ENCODE assay signal across 17 cellular contexts in genomic region chr1:11028018-11028417, GRCh38. TPM values are rescaled to one million over a fixed set of nuclear protein-coding genes. Genes with fewer than 3 reads are reported as not detected.
A peak's percentile ranks its signal among the peaks of the same experiment; 100 is the strongest.
DNase-seq lines count a peak whose midpoint lies in the region; ATAC-seq, FAIRE-seq and TF ChIP-seq lines count a peak whose summit lies in the region.
"Had no signal": no experiment of that assay in that cellular context is flagged by ENCODE, and none has a peak within 500 bp of the region (broad histone marks: within the 10 kb centered on the region; RNA-seq: fewer than 3 reads in every experiment).

No MANE protein-coding gene starts in this region.

- TF ChIP-seq POLR2A in GM12891 (IDR thresholded peaks at IDR 0.05; ENCODE audit: low read depth, low read length): peak; percentile 50

- no peaks in the 10 kb centered on the region for H3K9me3 Mint-ChIP-seq in activated CD8-positive, alpha-beta T cell treated with anti-CD3 and anti-CD28 coated beads, Interleukin-2, amount 10 ng/mL, durations not matched to agents 7 days and 5 days (ENCODE audit: insufficient read depth)
- no peaks in the 10 kb centered on the region for H3K9me3 Mint-ChIP-seq in activated CD8-positive, alpha-beta T cell treated with anti-CD3 and anti-CD28 coated beads for 36 hours
- H3K9me3 Mint-ChIP-seq in activated T-helper 17 cell treated with anti-CD3 and anti-CD28 coated beads, Interleukin-2, amount 50 U/mL, for 72 hours: no peaks in the 10 kb centered on the region
- H3K9me3 Mint-ChIP-seq in neural crest cell: no peaks in the 10 kb centered on the region
- H3K9me3 Mint-ChIP-seq: CD8-positive, alpha-beta T cell had no signal

- no peak for TF ChIP-seq CTCF in activated CD8-positive, alpha-beta T cell treated with anti-CD3 and anti-CD28 coated beads for 36 hours (IDR thresholded peaks at IDR 0.05)
- TF ChIP-seq CTCF in neural crest cell (conservative IDR thresholded peaks at IDR 0.05) (no peak), foreskin fibroblast (IDR thresholded peaks at IDR 0.05; ENCODE audit: low read depth, low read length) (no peak)

- no peak for ATAC-seq in activated CD8-positive, alpha-beta T cell treated with anti-CD3 and anti-CD28 coated beads, Interleukin-2, amount 10 ng/mL, durations not matched to agents 7 days and 5 days
- no peak for ATAC-seq in activated CD8-positive, alpha-beta T cell treated with anti-CD3 and anti-CD28 coated beads for 36 hours
- ATAC-seq in activated T-helper 17 cell treated with anti-CD3 and anti-CD28 coated beads, Interleukin-2, amount 50 U/mL, for 72 hours (replicated peaks): no peak
- ATAC-seq: CD8-positive, alpha-beta T cell had no signal

- H3K4me3 ChIP-seq in foreskin fibroblast (ENCODE audit: low read depth in 1 of 2, low read length in 2 of 2): no peak overlapping the region
- H3K4me3 ChIP-seq: BLaER1 treated with 17β-estradiol and CSF1 and Interleukin-3, amounts not matched to agents 10 nM and 100 nM; HAP-1 had no signal

- POLR2A ChIA-PET in activated CD8-positive, alpha-beta T cell treated with anti-CD3 and anti-CD28 coated beads, Interleukin-2, amount 10 ng/mL, durations not matched to agents 7 days and 5 days (lab: Charles Lee): interaction anchor here (1.8 kb wide), 1 partner anchor 16 kb away, joined by 3 read pairs; the partner anchor contains the start of gene TARDBP
- POLR2A ChIA-PET in activated CD8-positive, alpha-beta T cell treated with anti-CD3 and anti-CD28 coated beads for 36 hours (lab: Charles Lee): no interaction called here

- H3K36me3 Mint-ChIP-seq in activated CD8-positive, alpha-beta T cell treated with anti-CD3 and anti-CD28 coated beads, Interleukin-2, amount 10 ng/mL, durations not matched to agents 7 days and 5 days (ENCODE audit: low read depth): peaks cover 45% of the 10 kb centered on the region
- peaks cover 26% of the 10 kb centered on the region for H3K36me3 Mint-ChIP-seq in activated CD8-positive, alpha-beta T cell treated with anti-CD3 and anti-CD28 coated beads for 36 hours (ENCODE audit: low read depth)
- H3K36me3 Mint-ChIP-seq in activated T-helper 17 cell treated with anti-CD3 and anti-CD28 coated beads, Interleukin-2, amount 50 U/mL, for 72 hours (ENCODE audit: low read depth): peaks cover 56% of the 10 kb centered on the region
- peaks cover 28% of the 10 kb centered on the region for H3K36me3 Mint-ChIP-seq in neural crest cell (ENCODE audit: low read depth)

- peaks cover 9% of the 10 kb centered on the region for H3K4me1 Mint-ChIP-seq in activated CD8-positive, alpha-beta T cell treated with anti-CD3 and anti-CD28 coated beads, Interleukin-2, amount 10 ng/mL, durations not matched to agents 7 days and 5 days (ENCODE audit: low read depth)
- peaks cover 14% of the 10 kb centered on the region for H3K4me1 Mint-ChIP-seq in activated CD8-positive, alpha-beta T cell treated with anti-CD3 and anti-CD28 coated beads for 36 hours (ENCODE audit: low read depth)
- peaks cover 12% of the 10 kb centered on the region for H3K4me1 Mint-ChIP-seq in activated T-helper 17 cell treated with anti-CD3 and anti-CD28 coated beads, Interleukin-2, amount 50 U/mL, for 72 hours
- peaks cover 4% of the 10 kb centered on the region for H3K4me1 Mint-ChIP-seq in neural crest cell

- H3K4me3 Mint-ChIP-seq in activated CD8-positive, alpha-beta T cell treated with anti-CD3 and anti-CD28 coated beads, Interleukin-2, amount 10 ng/mL, durations not matched to agents 7 days and 5 days: no peak overlapping the region
- no peak overlapping the region for H3K4me3 Mint-ChIP-seq in activated CD8-positive, alpha-beta T cell treated with anti-CD3 and anti-CD28 coated beads for 36 hours
- H3K4me3 Mint-ChIP-seq in activated T-helper 17 cell treated with anti-CD3 and anti-CD28 coated beads, Interleukin-2, amount 50 U/mL, for 72 hours: no peak overlapping the region
- no peak overlapping the region for H3K4me3 Mint-ChIP-seq in neural crest cell
- H3K4me3 Mint-ChIP-seq: B cell; CD8-positive, alpha-beta T cell had no signal

- intact Hi-C loops in activated CD8-positive, alpha-beta T cell treated with anti-CD3 and anti-CD28 coated beads for 36 hours (cut with micrococcal nuclease): no loop called here

- no peak for FAIRE-seq in GM12891 (lab: Jason Lieb, UNC)
- FAIRE-seq: H1 had no signal

- peak overlapping the region; percentile 30 for H3K27ac Mint-ChIP-seq in activated CD8-positive, alpha-beta T cell treated with anti-CD3 and anti-CD28 coated beads, Interleukin-2, amount 10 ng/mL, durations not matched to agents 7 days and 5 days
- no peak overlapping the region for H3K27ac Mint-ChIP-seq in activated CD8-positive, alpha-beta T cell treated with anti-CD3 and anti-CD28 coated beads for 36 hours
- H3K27ac Mint-ChIP-seq in activated T-helper 17 cell treated with anti-CD3 and anti-CD28 coated beads, Interleukin-2, amount 50 U/mL, for 72 hours: peak overlapping the region; percentile 75
- peak overlapping the region; percentile 67 for H3K27ac Mint-ChIP-seq in neural crest cell (ENCODE audit: unreplicated experiment)
- H3K27ac Mint-ChIP-seq: B cell; CD8-positive, alpha-beta T cell had no signal

- no peaks in the 10 kb centered on the region for H3K27me3 Mint-ChIP-seq in activated CD8-positive, alpha-beta T cell treated with anti-CD3 and anti-CD28 coated beads, Interleukin-2, amount 10 ng/mL, durations not matched to agents 7 days and 5 days (ENCODE audit: low read depth)
- H3K27me3 Mint-ChIP-seq in activated CD8-positive, alpha-beta T cell treated with anti-CD3 and anti-CD28 coated beads for 36 hours: no peaks in the 10 kb centered on the region
- no peaks in the 10 kb centered on the region for H3K27me3 Mint-ChIP-seq in activated T-helper 17 cell treated with anti-CD3 and anti-CD28 coated beads, Interleukin-2, amount 50 U/mL, for 72 hours
- H3K27me3 Mint-ChIP-seq in neural crest cell (ENCODE audit: low read depth): no peaks in the 10 kb centered on the region
- H3K27me3 Mint-ChIP-seq: B cell had no signal

- CTCF ChIA-PET in activated CD8-positive, alpha-beta T cell treated with anti-CD3 and anti-CD28 coated beads, Interleukin-2, amount 10 ng/mL, durations not matched to agents 7 days and 5 days (lab: Charles Lee): interaction anchor here (2.5 kb wide), 1 partner anchor 10 kb away, joined by 22 read pairs; no protein-coding TSS in a partner anchor
- CTCF ChIA-PET in activated CD8-positive, alpha-beta T cell treated with anti-CD3 and anti-CD28 coated beads for 36 hours (lab: Charles Lee): interaction anchor here (1.6 kb wide), 1 partner anchor 9 kb away, joined by 16 read pairs; no protein-coding TSS in a partner anchor

- no peak for DNase-seq in activated CD8-positive, alpha-beta T cell treated with anti-CD3 and anti-CD28 coated beads, Interleukin-2, amount 10 ng/mL, durations not matched to agents 7 days and 5 days
- no peak for DNase-seq in activated CD8-positive, alpha-beta T cell treated with anti-CD3 and anti-CD28 coated beads for 36 hours
- DNase-seq in GM12891 (ENCODE audit: insufficient read length, low spot score) (no peak), neural crest cell (ENCODE audit: low read depth, low spot score) (no peak), SW480 (ENCODE audit: low spot score) (no peak), foreskin fibroblast (no peak)
- DNase-seq in activated naive CD4-positive, alpha-beta T cell (lab: John Stamatoyannopoulos, UW): no peak
- DNase-seq: 8988T; Calu3; CD8-positive, alpha-beta T cell; DMS79 treated with DMSO at 0.1 percent for 48 hours; GF-D8 had no signal

TF ChIP-seq in GM12891, 5 proteins besides CTCF, POLR2A, EP300 and RAD21:
- TF ChIP-seq TAF1 (IDR thresholded peaks at IDR 0.05; ENCODE audit: low read depth, low read length): no peak
- 0 out of 2 replicates have a peak, but pooled peaks have one; percentile 37 for TF ChIP-seq POLR2AphosphoS5 (IDR thresholded peaks at IDR 0.05; ENCODE audit: low read depth, low read length)
- no peak for TF ChIP-seq PAX5 (IDR thresholded peaks at IDR 0.05; ENCODE audit: insufficient read depth, low read length, severe bottlenecking)
- TF ChIP-seq SPI1 (IDR thresholded peaks at IDR 0.05; ENCODE audit: low read depth, low read length): no peak
- no peak for TF ChIP-seq POU2F2 (IDR thresholded peaks at IDR 0.05; ENCODE audit: low read depth, low read length)

RNA-seq across cellular contexts. Expression of gene TARDBP, which starts 15.6 kb away (rescaled TPM):
- total RNA-seq in activated CD8-positive, alpha-beta T cell treated with anti-CD3 and anti-CD28 coated beads, Interleukin-2, amount 10 ng/mL, durations not matched to agents 7 days and 5 days: 100 to 1,000 TPM; 175 to 178 TPM
- 100 to 1,000 TPM; 152 to 163 TPM for total RNA-seq in activated CD8-positive, alpha-beta T cell treated with anti-CD3 and anti-CD28 coated beads for 36 hours
- 156 TPM for polyA plus RNA-seq in GM12891 (2012; ENCODE audit: low read depth, missing spikeins)
- 100 to 1,000 TPM; 120 to 186 TPM for total RNA-seq in activated T-helper 17 cell treated with anti-CD3 and anti-CD28 coated beads, Interleukin-2, amount 50 U/mL, for 72 hours
- total RNA-seq in neural crest cell: 253 and 268 TPM in 2 replicates

RNA-seq across cellular contexts. Expression of gene MASP2, which starts 19.0 kb away (rescaled TPM):
- total RNA-seq in activated CD8-positive, alpha-beta T cell treated with anti-CD3 and anti-CD28 coated beads, Interleukin-2, amount 10 ng/mL, durations not matched to agents 7 days and 5 days: under 1 TPM in 1 of 2 experiments, not detected in 1; 0.21 TPM
- total RNA-seq in activated CD8-positive, alpha-beta T cell treated with anti-CD3 and anti-CD28 coated beads for 36 hours: not detected
- polyA plus RNA-seq in GM12891 (2012; ENCODE audit: low read depth, missing spikeins): 3.0 TPM
- total RNA-seq in activated T-helper 17 cell treated with anti-CD3 and anti-CD28 coated beads, Interleukin-2, amount 50 U/mL, for 72 hours: under 1 TPM in 1 of 2 donors, not detected in 1; 0.43 TPM
- 0.14 TPM in 1 of 2 replicates, not detected in the other for total RNA-seq in neural crest cell
- total RNA-seq: B cell, Calu3 had no signal

RNA-seq across cellular contexts. Expression of gene SRM, which starts 31.8 kb away (rescaled TPM):
- 100 to 1,000 TPM; 146 to 154 TPM for total RNA-seq in activated CD8-positive, alpha-beta T cell treated with anti-CD3 and anti-CD28 coated beads, Interleukin-2, amount 10 ng/mL, durations not matched to agents 7 days and 5 days
- 100 to 1,000 TPM; 240 TPM for total RNA-seq in activated CD8-positive, alpha-beta T cell treated with anti-CD3 and anti-CD28 coated beads for 36 hours
- polyA plus RNA-seq in GM12891 (2012; ENCODE audit: low read depth, missing spikeins): 133 TPM
- 100 to 1,000 TPM in 1 of 2 donors, 10 to 100 TPM in 1; 83.9 to 225 TPM for total RNA-seq in activated T-helper 17 cell treated with anti-CD3 and anti-CD28 coated beads, Interleukin-2, amount 50 U/mL, for 72 hours
- 147 and 152 TPM in 2 replicates for total RNA-seq in neural crest cell
